8 cellular contexts compared by ENCODE assay signal in the genomic region with DNA sequence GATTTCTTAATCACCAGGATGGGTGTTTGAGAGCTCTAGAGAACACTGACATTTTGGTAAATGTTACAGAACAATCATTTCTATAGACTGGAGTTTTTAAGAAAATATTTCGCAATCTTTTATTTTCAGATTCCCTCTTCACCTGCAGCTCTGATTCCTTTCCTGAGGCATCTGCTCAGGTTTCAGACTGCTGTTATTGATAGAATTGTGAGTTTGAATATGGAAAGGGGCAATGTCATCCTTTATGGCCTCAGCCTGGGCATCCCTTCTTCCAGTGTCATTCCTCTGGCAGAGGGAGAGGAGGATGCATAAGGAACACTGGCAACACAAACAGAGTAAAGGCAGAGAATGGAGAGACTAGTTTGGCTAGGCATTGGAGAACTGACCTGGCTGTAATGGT.
"Had no signal": no experiment of that assay in that cellular context is flagged by ENCODE, and none has a peak within 500 bp of the region (broad histone marks: within the 10 kb centered on the region; RNA-seq: fewer than 3 reads in every experiment).

No MANE protein-coding gene starts in this region.

- FAIRE-seq: H54, HTR-8/SVneo had no signal

- DNase-seq: H9, HCEC 1CT, Karpas-422, KBM-7 had no signal

- ATAC-seq: GM23338 had no signal

- H3K4me2 ChIP-seq: GM23338, KMS-11 had no signal

- H3K4me3 ChIP-seq: GM23338 had no signal

- H2AFZ ChIP-seq: GM23338 had no signal

- H3K27ac ChIP-seq: KMS-11 had no signal

- H3K9ac ChIP-seq: KMS-11 had no signal
